In the genomic region with DNA sequence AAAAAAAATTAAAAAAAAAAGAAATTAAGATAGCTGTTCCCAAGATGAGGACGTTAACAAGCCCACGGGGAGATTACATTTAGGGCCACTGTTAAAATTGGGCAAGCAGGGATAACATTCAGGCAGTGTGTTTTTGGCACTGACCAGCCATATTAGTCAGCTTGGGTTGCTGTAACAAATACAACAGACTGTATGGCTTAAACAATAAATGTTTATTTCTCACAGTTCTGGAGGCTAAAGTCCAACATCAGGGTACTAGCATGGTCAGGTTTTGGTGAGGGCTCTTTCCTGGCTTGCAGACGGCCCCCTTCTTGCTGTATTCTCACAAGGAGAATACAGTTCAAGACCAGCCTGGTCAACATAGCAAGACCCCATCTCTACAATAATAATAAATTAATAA, we compare ENCODE assay signal across 20 cellular contexts. TPM values are rescaled to one million over a fixed set of nuclear protein-coding genes. Genes with fewer than 3 reads are reported as not detected.
A peak's percentile ranks its signal among the peaks of the same experiment; 100 is the strongest.
DNase-seq lines count a peak whose midpoint lies in the region; ATAC-seq, FAIRE-seq and TF ChIP-seq lines count a peak whose summit lies in the region.
"Had no signal": no experiment of that assay in that cellular context is flagged by ENCODE, and none has a peak within 500 bp of the region (broad histone marks: within the 10 kb centered on the region; RNA-seq: fewer than 3 reads in every experiment).

No MANE protein-coding gene starts in this region.

- POLR2A ChIA-PET in HepG2 (lab: Yijun Ruan, JAX), result no interaction called here

- no peaks in the 10 kb centered on the region for H4K20me1 ChIP-seq in HepG2 (ENCODE audit: insufficient read depth, low read length)
- H4K20me1 ChIP-seq: BLaER1 treated with 17β-estradiol and CSF1 and Interleukin-3, amounts not matched to agents 10 nM and 100 nM had no signal

- no peak for TF ChIP-seq EP300 in HepG2 (IDR thresholded peaks at IDR 0.05; ENCODE audit: low read depth in 2 of 2, low read length in 2 of 2)
- TF ChIP-seq EP300 in HepG2 (CRISPR knock-in tag; IDR thresholded peaks at IDR 0.05; ENCODE audit: borderline replicate concordance), result no peak

- H3K36me3 ChIP-seq in HepG2 (replicated peaks in 1 of 2; ENCODE audit: control insufficient read depth in 1 of 2, insufficient read depth in 2 of 2, low read length in 2 of 2) (no peaks in the 10 kb centered on the region), right lobe of liver (no peaks in the 10 kb centered on the region), psoas muscle (ENCODE audit: insufficient read depth in 1 of 2, low read depth in 1 of 2) (no peaks in the 10 kb centered on the region), right atrium auricular region (no peaks in the 10 kb centered on the region)

- no peak for TF ChIP-seq POLR2A in HepG2 (IDR thresholded peaks at IDR 0.05; ENCODE audit: insufficient read depth in 1 of 2, low read depth in 2 of 2, low read length in 2 of 2)
- no peak for TF ChIP-seq POLR2A in right lobe of liver (IDR thresholded peaks at IDR 0.05)

- no peak overlapping the region for H3K4me2 ChIP-seq in HepG2 (ENCODE audit: low read depth, low read length)
- H3K4me2 ChIP-seq: A549; BLaER1 treated with 17β-estradiol and CSF1 and Interleukin-3, amounts not matched to agents 10 nM and 100 nM had no signal

- no peak overlapping the region for H3K9ac ChIP-seq in HepG2 (ENCODE audit: insufficient read depth, low read depth, low read length)
- H3K9ac ChIP-seq: BLaER1 treated with 17β-estradiol and CSF1 and Interleukin-3, amounts not matched to agents 10 nM and 100 nM had no signal

- ATAC-seq in HepG2, result no peak
- no peak for ATAC-seq in right lobe of liver
- no peak for ATAC-seq in psoas muscle
- no peak for ATAC-seq in GM19452 (IDR thresholded peaks at IDR 0.05; ENCODE audit: unreplicated experiment)
- ATAC-seq: A549; CD8-positive, alpha-beta T cell had no signal

- FAIRE-seq in HepG2 (lab: Jason Lieb, UNC), result no peak
- FAIRE-seq: A549, D721Med, G401.6, GM12891, GM19239 had no signal

- no peak overlapping the region for H3K27ac ChIP-seq in HepG2 (ENCODE audit: extremely low read length, insufficient read depth, low read length)
- no peak overlapping the region for H3K27ac ChIP-seq in right lobe of liver
- peak overlapping the region; percentile 99 for H3K27ac ChIP-seq in psoas muscle
- H3K27ac ChIP-seq in right atrium auricular region, result no peak overlapping the region
- H3K27ac ChIP-seq: 22Rv1; A549; BLaER1 treated with 17β-estradiol and CSF1 and Interleukin-3, amounts not matched to agents 10 nM and 100 nM; C4-2B had no signal

- BruUV-seq in HepG2 (replicated peaks; lab: Mats Ljungman, UMichigan), result no TSS peak

- H3K4me3 ChIP-seq in HepG2 (replicated peaks in 1 of 3; ENCODE audit: insufficient read depth in 1 of 3, low read depth in 2 of 3, low read length in 3 of 3) (no peak overlapping the region), right lobe of liver (no peak overlapping the region), psoas muscle (no peak overlapping the region), right atrium auricular region (no peak overlapping the region)
- H3K4me3 ChIP-seq: A549; BLaER1 treated with 17β-estradiol and CSF1 and Interleukin-3, amounts not matched to agents 10 nM and 100 nM had no signal

- no peak overlapping the region for H2AFZ ChIP-seq in HepG2 (ENCODE audit: low read length)

- in situ Hi-C loops in HepG2 (cut with HindIII; ENCODE audit: extremely low pct_ligation_motif_present, low pct_unique_long_range_greater_than_20kb), result no loop called here

- CTCF ChIA-PET in HepG2 (lab: Yijun Ruan, JAX; ENCODE audit: low intra/inter-chr PET ratio, low total read pairs), result no interaction called here

- no peaks in the 10 kb centered on the region for H3K79me2 ChIP-seq in HepG2 (ENCODE audit: insufficient read depth, low read length)

- H3K9me3 ChIP-seq in HepG2 (ENCODE audit: low read length) (no peaks in the 10 kb centered on the region), right lobe of liver (no peaks in the 10 kb centered on the region), psoas muscle (no peaks in the 10 kb centered on the region), right atrium auricular region (no peaks in the 10 kb centered on the region)
- H3K9me3 ChIP-seq: A549 had no signal

- intact Hi-C loops in HepG2 (cut with micrococcal nuclease; ENCODE audit: unreplicated experiment), result no loop called here
- intact Hi-C loops in right lobe of liver (cut with DNase I), result no loop called here
- intact Hi-C loops in psoas muscle (cut with DNase I), result no loop called here

- TF ChIP-seq CTCF in HepG2 (CRISPR knock-in tag; IDR thresholded peaks at IDR 0.05) (no peak), right lobe of liver (IDR thresholded peaks at IDR 0.05) (no peak), psoas muscle (IDR thresholded peaks at IDR 0.05) (no peak), right atrium auricular region (IDR thresholded peaks at IDR 0.05) (no peak)

- TF ChIP-seq RAD21 in HepG2 (CRISPR knock-in tag; IDR thresholded peaks at IDR 0.05), result no peak

- no peak for DNase-seq in HepG2 (ENCODE audit: low spot score)
- no peak for DNase-seq in right lobe of liver
- DNase-seq in psoas muscle, result no peak
- DNase-seq in right atrium auricular region (ENCODE audit: low spot score), result no peak
- DNase-seq: AML-193; Caco-2; Calu3; CD4-positive, alpha-beta T cell; CD8-positive, alpha-beta T cell; DMS79 treated with DMSO at 0.1 percent for 48 hours; GF-D8 had no signal

- H3K27me3 ChIP-seq in HepG2 (ENCODE audit: control insufficient read depth in 1 of 2, insufficient read depth in 2 of 2, low read length in 2 of 2) (no peaks in the 10 kb centered on the region), right lobe of liver (no peaks in the 10 kb centered on the region), psoas muscle (ENCODE audit: insufficient read depth in 3 of 3, low read length in 2 of 3) (no peaks in the 10 kb centered on the region), right atrium auricular region (no peaks in the 10 kb centered on the region)
- H3K27me3 ChIP-seq: BLaER1 treated with 17β-estradiol and CSF1 and Interleukin-3, amounts not matched to agents 10 nM and 100 nM had no signal

- H3K4me1 ChIP-seq in HepG2 (ENCODE audit: insufficient read depth, low read length), result peaks cover 46% of the 10 kb centered on the region
- H3K4me1 ChIP-seq in right lobe of liver, result no peaks in the 10 kb centered on the region
- H3K4me1 ChIP-seq in psoas muscle, result peaks cover 49% of the 10 kb centered on the region
- H3K4me1 ChIP-seq in right atrium auricular region, result peaks cover 0 to 10% of the 10 kb centered on the region in 2 donors

- 87% methylated on average over 3 of the region's 3 CpGs for WGBS in HepG2 (ENCODE audit: low lambda C conversion rate)
- 59% methylated on average over 3 of the region's 3 CpGs for WGBS in right lobe of liver (ENCODE audit: insufficient coverage, low coverage, low lambda C conversion rate, missing lambda C conversion rate)
- 74 to 95% (median 88%) methylated on average over 3 of the region's 3 CpGs for WGBS in psoas muscle, 3 donors

RNA-seq across cellular contexts. Expression of a gene that starts 31.3 kb away (rescaled TPM):
- total RNA-seq in HepG2 (2016; rRNA removed; fragmentation: Illumina TruSeq; extraction: Trizol), result 3.7 and 4.1 TPM in 2 replicates
- total RNA-seq in HepG2 (2016; cell fraction: cytosol; rRNA removed; fragmentation: Illumina TruSeq; extraction: Trizol; ENCODE audit: low read depth), result 10.0 and 10.5 TPM in 2 replicates
- total RNA-seq in HepG2 (2016; cell fraction: insoluble cytoplasmic fraction; rRNA removed; fragmentation: Illumina TruSeq; extraction: Trizol), result 2.8 and 4.2 TPM in 2 replicates
- 8.1 and 9.2 TPM in 2 replicates for total RNA-seq in HepG2 (2016; cell fraction: membrane; rRNA removed; fragmentation: Illumina TruSeq; extraction: Trizol)
- total RNA-seq in HepG2 (2016; cell fraction: nucleus; rRNA removed; fragmentation: Illumina TruSeq; extraction: Trizol), result 4.0 and 4.3 TPM in 2 replicates
- 15.2 and 15.9 TPM in 2 replicates for polyA plus RNA-seq in HepG2 (2011; rRNA removed)
- polyA plus RNA-seq in HepG2 (2011; cell fraction: cytosol; rRNA removed), result 11.5 and 13.0 TPM in 2 replicates
- polyA plus RNA-seq in HepG2 (2011; cell fraction: nucleus; rRNA removed), result 26.9 and 29.6 TPM in 2 replicates
- polyA plus RNA-seq in HepG2 (2012), result 7.0 and 8.7 TPM in 2 replicates
- polyA plus RNA-seq in HepG2 (2016; cell fraction: cytosol; fragmentation: Illumina TruSeq; extraction: Trizol; ENCODE audit: low read depth), result 3.0 and 5.3 TPM in 2 replicates
- polyA plus RNA-seq in HepG2 (2016; cell fraction: insoluble cytoplasmic fraction; fragmentation: Illumina TruSeq; extraction: Trizol; ENCODE audit: low read depth), result 2.2 and 2.8 TPM in 2 replicates
- 3.9 and 4.3 TPM in 2 replicates for polyA plus RNA-seq in HepG2 (2016; cell fraction: membrane; fragmentation: Illumina TruSeq; extraction: Trizol; ENCODE audit: low read depth)
- polyA plus RNA-seq in HepG2 (2016; cell fraction: nucleus; fragmentation: Illumina TruSeq; extraction: Trizol; ENCODE audit: insufficient read depth, low read depth), result 4.4 and 5.4 TPM in 2 replicates
- polyA minus RNA-seq in HepG2 (2011; rRNA and poly(A)+ RNA removed; ENCODE audit: low replicate concordance), result 45.9 and 48.0 TPM in 2 replicates
- polyA minus RNA-seq in HepG2 (2011; cell fraction: cytosol; rRNA and poly(A)+ RNA removed), result 8.9 and 10.0 TPM in 2 replicates
- polyA minus RNA-seq in HepG2 (2011; cell fraction: nucleus; rRNA and poly(A)+ RNA removed), result 38.7 and 40.7 TPM in 2 replicates
- 1 to 10 TPM; 1.2 to 3.3 (median 2.5) TPM for total RNA-seq in right lobe of liver
- 1 to 10 TPM; 2.1 to 6.1 (median 3.1) TPM for total RNA-seq in psoas muscle
- polyA plus RNA-seq in psoas muscle, result 1 to 10 TPM; 1.7 to 3.7 (median 1.9) TPM
- 1 to 10 TPM; 3.1 to 3.6 TPM for total RNA-seq in right atrium auricular region

RNA-seq across cellular contexts. Expression of a gene that starts 31.7 kb away (rescaled TPM):
- total RNA-seq in HepG2 (2016; rRNA removed; fragmentation: Illumina TruSeq; extraction: Trizol) (0.67 and 1.1 TPM in 2 replicates), right lobe of liver (1 to 10 TPM in 1 of 6 experiments, under 1 TPM in 5; 0.19 to 1.2 (median 0.45) TPM), psoas muscle (10 to 100 TPM in 1 of 4 donors, 1 to 10 TPM in 2, under 1 TPM in 1; 0.82 to 47.7 (median 6.4) TPM), right atrium auricular region (under 1 TPM; 0.22 to 0.43 TPM)
- 0.51 TPM in 1 of 2 replicates, not detected in the other for total RNA-seq in HepG2 (2016; cell fraction: cytosol; rRNA removed; fragmentation: Illumina TruSeq; extraction: Trizol; ENCODE audit: low read depth)
- 1.1 and 1.3 TPM in 2 replicates for total RNA-seq in HepG2 (2016; cell fraction: insoluble cytoplasmic fraction; rRNA removed; fragmentation: Illumina TruSeq; extraction: Trizol)
- total RNA-seq in HepG2 (2016; cell fraction: membrane; rRNA removed; fragmentation: Illumina TruSeq; extraction: Trizol), result 0.53 and 0.69 TPM in 2 replicates
- 1.1 and 1.6 TPM in 2 replicates for total RNA-seq in HepG2 (2016; cell fraction: nucleus; rRNA removed; fragmentation: Illumina TruSeq; extraction: Trizol)
- polyA plus RNA-seq in HepG2 (2011; rRNA removed) (27.2 and 44.7 TPM in 2 replicates), psoas muscle (10 to 100 TPM in 1 of 3 donors, under 1 TPM in 2; 0.75 to 31.1 (median 0.86) TPM)
- polyA plus RNA-seq in HepG2 (2011; cell fraction: cytosol; rRNA removed), result 33.2 and 35.3 TPM in 2 replicates
- 13.0 and 13.3 TPM in 2 replicates for polyA plus RNA-seq in HepG2 (2011; cell fraction: nucleus; rRNA removed)
- polyA plus RNA-seq in HepG2 (2012), result 5.7 and 9.7 TPM in 2 replicates
- polyA plus RNA-seq in HepG2 (2016; cell fraction: cytosol; fragmentation: Illumina TruSeq; extraction: Trizol; ENCODE audit: low read depth), result 0.05 and 0.06 TPM in 2 replicates
- 0.59 and 0.61 TPM in 2 replicates for polyA plus RNA-seq in HepG2 (2016; cell fraction: insoluble cytoplasmic fraction; fragmentation: Illumina TruSeq; extraction: Trizol; ENCODE audit: low read depth)
- polyA plus RNA-seq in HepG2 (2016; cell fraction: membrane; fragmentation: Illumina TruSeq; extraction: Trizol; ENCODE audit: low read depth), result 0.28 and 0.40 TPM in 2 replicates
- 1.5 TPM in 2 replicates for polyA plus RNA-seq in HepG2 (2016; cell fraction: nucleus; fragmentation: Illumina TruSeq; extraction: Trizol; ENCODE audit: insufficient read depth, low read depth)
- 137 and 162 TPM in 2 replicates for polyA minus RNA-seq in HepG2 (2011; rRNA and poly(A)+ RNA removed; ENCODE audit: low replicate concordance)
- 56.6 and 65.6 TPM in 2 replicates for polyA minus RNA-seq in HepG2 (2011; cell fraction: cytosol; rRNA and poly(A)+ RNA removed)
- polyA minus RNA-seq in HepG2 (2011; cell fraction: nucleus; rRNA and poly(A)+ RNA removed), result 28.5 and 31.0 TPM in 2 replicates
